In genomic region chr6:3131695-3132094, GRCh38 we compare ENCODE assay signal across 1 cellular context.
TF ChIP-seq lines count a peak whose summit lies in the region.

No MANE protein-coding gene starts in this region.

TF ChIP-seq in HepG2, 621 proteins besides CTCF, POLR2A, EP300 and RAD21:
- TF ChIP-seq ZNF205 (CRISPR knock-in tag; IDR thresholded peaks at IDR 0.05) (no peak), ATM (IDR thresholded peaks at IDR 0.05; ENCODE audit: borderline replicate concordance) (no peak), ZNF740 (CRISPR knock-in tag; IDR thresholded peaks at IDR 0.05) (no peak), AGO2 (optimal IDR thresholded peaks at IDR 0.05; ENCODE audit: low read depth, low read length) (peak; percentile 61), ZNF263 (CRISPR knock-in tag; IDR thresholded peaks at IDR 0.05) (no peak)
